In genomic region chr19:18520848-18521691, GRCh38 we compare ENCODE assay signal across 1 cellular context.
TF ChIP-seq lines count a peak whose summit lies in the region.

No MANE protein-coding gene starts in this region.

TF ChIP-seq in neural cell, 6 proteins besides CTCF, POLR2A, EP300 and RAD21 (continued from another document):
- TF ChIP-seq MXI1 (conservative IDR thresholded peaks at IDR 0.05; ENCODE audit: poor library complexity, severe bottlenecking) (no peak), POLR2AphosphoS5 (IDR thresholded peaks at IDR 0.05) (no peak), EZH2 (IDR thresholded peaks at IDR 0.05; ENCODE audit: borderline replicate concordance, insufficient read depth, low read length, poor library complexity, severe bottlenecking) (no peak)
